In the genomic region with DNA sequence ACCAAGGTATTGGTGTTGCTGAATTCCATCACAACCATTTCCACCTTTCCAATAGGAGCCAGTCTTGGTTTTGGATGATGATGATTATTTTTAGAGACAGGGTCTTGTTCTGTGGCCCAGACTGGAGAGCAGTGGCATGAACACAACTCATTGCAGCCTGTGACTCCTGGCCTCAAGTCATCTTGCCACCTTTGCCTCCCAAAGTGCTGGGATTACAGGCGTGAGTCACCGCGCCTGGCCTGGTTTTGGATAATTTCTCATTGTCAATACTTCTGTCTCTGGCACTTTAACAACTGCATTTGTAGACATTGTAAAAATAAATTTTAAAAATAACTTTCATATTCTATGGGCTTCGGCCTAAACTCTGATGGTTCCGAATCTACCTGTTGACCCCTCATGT, we compare ENCODE assay signal across 13 cellular contexts. TPM values are rescaled to one million over a fixed set of nuclear protein-coding genes. Genes with fewer than 3 reads are reported as not detected.
DNase-seq lines count a peak whose midpoint lies in the region; ATAC-seq, FAIRE-seq and TF ChIP-seq lines count a peak whose summit lies in the region.
"Had no signal": no experiment of that assay in that cellular context is flagged by ENCODE, and none has a peak within 500 bp of the region (broad histone marks: within the 10 kb centered on the region; RNA-seq: fewer than 3 reads in every experiment).

No MANE protein-coding gene starts in this region.

- peak overlapping the region; percentile 91 for H3K27ac Mint-ChIP-seq in activated naive CD4-positive, alpha-beta T cell treated with anti-CD3 and anti-CD28 coated beads for 36 hours
- H3K27ac Mint-ChIP-seq in IgD-negative memory B cell (peak overlapping the region in 2 of 3 donors; percentile 1 to 16), mesothelial cell of epicardium (no peak overlapping the region)

- H3K79me2 ChIP-seq in K562 (ENCODE audit: control insufficient read depth, insufficient read depth, low read length), result peaks cover 95% of the 10 kb centered on the region

- TF ChIP-seq EP300 in K562 (IDR thresholded peaks at IDR 0.05; ENCODE audit: low read length), result no peak

- H3K27ac ChIP-seq in K562 (ENCODE audit: extremely low read depth, low read depth, low read length) (peak overlapping the region; percentile 54; the same call in 1 of the 3 replicates), psoas muscle (peak overlapping the region; percentile 79)

- peak; percentile 49 for DNase-seq in activated naive CD4-positive, alpha-beta T cell treated with anti-CD3 and anti-CD28 coated beads for 36 hours
- DNase-seq in activated naive CD4-positive, alpha-beta T cell (lab: John Stamatoyannopoulos, UW), result no peak
- no peak for DNase-seq in K562 (ENCODE audit: extremely low read depth in 1 of 4, low spot score in 3 of 4)
- DNase-seq in psoas muscle, result no peak
- no peak for DNase-seq in mesothelial cell of epicardium (ENCODE audit: low spot score in 2 of 2, unreplicated experiment in 2 of 2)
- no peak for DNase-seq in HPDE6-E6E7 (ENCODE audit: extremely low spot score)
- DNase-seq: amygdala, COR-L47, NCI-H1092 treated with DMSO at 0.1 percent for 48 hours, NCI-H2107 had no signal

- intact Hi-C loops in activated naive CD4-positive, alpha-beta T cell treated with anti-CD3 and anti-CD28 coated beads for 36 hours (cut with micrococcal nuclease), result no loop called here
- intact Hi-C loops in K562 (cut with micrococcal nuclease) (no loop called here), psoas muscle (cut with DNase I) (no loop called here)

- no TSS peak for BruUV-seq in K562 (replicated peaks; lab: Mats Ljungman, UMichigan)

- TF ChIP-seq POLR2A in K562 (conservative IDR thresholded peaks at IDR 0.05), result no peak

- H2AFZ ChIP-seq in K562 (ENCODE audit: low read depth, low read length), result no peak overlapping the region

- no peaks in the 10 kb centered on the region for H4K20me1 ChIP-seq in K562 (replicated peaks; ENCODE audit: control insufficient read depth, insufficient read depth, low read length)

- CTCF ChIA-PET in activated naive CD4-positive, alpha-beta T cell treated with anti-CD3 and anti-CD28 coated beads for 36 hours (lab: Charles Lee), result interaction anchor here (1.1 kb wide), 1 partner anchor 31 kb away, joined by 5 read pairs; no protein-coding TSS in a partner anchor
- CTCF ChIA-PET in K562 (lab: Yijun Ruan, JAX; ENCODE audit: low intra/inter-chr PET ratio), result no interaction called here

- H3K36me3 ChIP-seq in K562 (ENCODE audit: control insufficient read depth, insufficient read depth, low read length) (peaks cover 11% of the 10 kb centered on the region; the same call in 2 of the 3 replicates), psoas muscle (ENCODE audit: insufficient read depth in 1 of 2, low read depth in 1 of 2) (no peaks in the 10 kb centered on the region)

- TF ChIP-seq CTCF in K562 (IDR thresholded peaks at IDR 0.05 in 2 of 3, conservative IDR thresholded peaks at IDR 0.05 in 1 of 3; ENCODE audit: insufficient read depth in 2 of 3, low read depth in 1 of 3, low read length in 3 of 3) (no peak), psoas muscle (IDR thresholded peaks at IDR 0.05) (no peak), mesothelial cell of epicardium (IDR thresholded peaks at IDR 0.05; ENCODE audit: unreplicated experiment) (no peak)

- H3K9me1 ChIP-seq in K562 (ENCODE audit: control insufficient read depth, insufficient read depth, low read length), result no peaks in the 10 kb centered on the region

- H3K4me3 ChIP-seq in K562 (no peak overlapping the region), psoas muscle (peak overlapping the region; percentile 26)

- 87% methylated on average over 5 of the region's 5 CpGs for WGBS in K562 (ENCODE audit: insufficient coverage, low coverage, missing lambda C conversion rate)
- WGBS in psoas muscle, 3 donors, result 89 to 98% (median 95%) methylated on average over 5 of the region's 5 CpGs

- TF ChIP-seq RAD21 in K562 (CRISPR knock-in tag; conservative IDR thresholded peaks at IDR 0.05 in 1 of 2, IDR thresholded peaks at IDR 0.05 in 1 of 2), result no peak

- H3K27me3 Mint-ChIP-seq in activated naive CD4-positive, alpha-beta T cell treated with anti-CD3 and anti-CD28 coated beads for 36 hours (ENCODE audit: low read depth), result no peaks in the 10 kb centered on the region
- no peaks in the 10 kb centered on the region for H3K27me3 Mint-ChIP-seq in IgD-negative memory B cell
- H3K27me3 Mint-ChIP-seq in mesothelial cell of epicardium (ENCODE audit: low read depth), result no peaks in the 10 kb centered on the region

- in situ Hi-C loops in K562 (cut with MboI), result no loop called here

- H3K9ac ChIP-seq in K562 (ENCODE audit: insufficient read depth in 1 of 2, low read depth in 2 of 2, low read length in 2 of 2), result no peak overlapping the region

- POLR2A ChIA-PET in K562 (lab: Yijun Ruan, JAX), result interaction anchor here (0.8 to 1.5 kb wide), 3 partner anchors 13 to 58 kb away, joined by 3 to 5 read pairs (median 3); no protein-coding TSS in a partner anchor

- no peak overlapping the region for H3K4me3 Mint-ChIP-seq in activated naive CD4-positive, alpha-beta T cell treated with anti-CD3 and anti-CD28 coated beads for 36 hours
- H3K4me3 Mint-ChIP-seq in IgD-negative memory B cell, result no peak overlapping the region
- no peak overlapping the region for H3K4me3 Mint-ChIP-seq in mesothelial cell of epicardium

- FAIRE-seq in K562 (lab: Jason Lieb, UNC), result no peak
- FAIRE-seq: endothelial cell of umbilical vein had no signal

- peaks cover 74% of the 10 kb centered on the region for H3K4me1 Mint-ChIP-seq in activated naive CD4-positive, alpha-beta T cell treated with anti-CD3 and anti-CD28 coated beads for 36 hours (ENCODE audit: low read depth)
- H3K4me1 Mint-ChIP-seq in IgD-negative memory B cell (peaks cover 21 to 42% (median 27%) of the 10 kb centered on the region in 3 donors), mesothelial cell of epicardium (peaks cover 8% of the 10 kb centered on the region)

- H3K9me3 Mint-ChIP-seq in activated naive CD4-positive, alpha-beta T cell treated with anti-CD3 and anti-CD28 coated beads for 36 hours, result no peaks in the 10 kb centered on the region
- H3K9me3 Mint-ChIP-seq in IgD-negative memory B cell (no peaks in the 10 kb centered on the region), mesothelial cell of epicardium (no peaks in the 10 kb centered on the region)

- H3K9me3 ChIP-seq in K562 (replicated peaks; ENCODE audit: control insufficient read depth, insufficient read depth, low read depth, low read length), result no peaks in the 10 kb centered on the region
- no peaks in the 10 kb centered on the region for H3K9me3 ChIP-seq in psoas muscle

- peaks cover 6% of the 10 kb centered on the region for H3K36me3 Mint-ChIP-seq in activated naive CD4-positive, alpha-beta T cell treated with anti-CD3 and anti-CD28 coated beads for 36 hours (ENCODE audit: low read depth)
- H3K36me3 Mint-ChIP-seq in IgD-negative memory B cell, result no peaks in the 10 kb centered on the region
- H3K36me3 Mint-ChIP-seq in mesothelial cell of epicardium, result no peaks in the 10 kb centered on the region

- ATAC-seq in K562 (no peak), psoas muscle (peak; percentile 32 to 49 (median 44)), GM21619 (IDR thresholded peaks at IDR 0.05; ENCODE audit: unreplicated experiment) (no peak)

- H3K4me1 ChIP-seq in K562 (replicated peaks in 1 of 2; ENCODE audit: control insufficient read depth in 2 of 2, insufficient read depth in 2 of 2, low read length in 2 of 2), result peaks cover 21 to 30% of the 10 kb centered on the region in 2 experiments
- peaks cover 54% of the 10 kb centered on the region for H3K4me1 ChIP-seq in psoas muscle

- no peak overlapping the region for H3K4me2 ChIP-seq in K562 (ENCODE audit: insufficient read depth, low read length)

- H3K27me3 ChIP-seq in K562 (ENCODE audit: control insufficient read depth in 2 of 2, insufficient read depth in 2 of 2, low read length in 2 of 2) (no peaks in the 10 kb centered on the region), psoas muscle (ENCODE audit: insufficient read depth in 3 of 3, low read length in 2 of 3) (no peaks in the 10 kb centered on the region)

RNA-seq across cellular contexts. Expression of a gene that starts 22.6 kb away (rescaled TPM):
- 100 to 1,000 TPM; 185 to 192 TPM for total RNA-seq in activated naive CD4-positive, alpha-beta T cell treated with anti-CD3 and anti-CD28 coated beads for 36 hours
- polyA plus RNA-seq in IgD-negative memory B cell (60.4 TPM), K562 (2011; rRNA removed) (147 and 176 TPM in 2 replicates), K562 (2014; fragmentation: Illumina TruSeq; extraction: Trizol) (117 and 130 TPM in 2 replicates), K562 (2014; fragmentation: Nextera tagmentation; extraction: Ambion mirVana) (10 to 100 TPM; 20.8 to 23.5 TPM), K562 (2014; rRNA removed) (109 and 124 TPM in 2 replicates), psoas muscle (10 to 100 TPM; 15.9 to 61.3 (median 40.2) TPM)
- total RNA-seq in K562 (2011; cell fraction: chromatin; rRNA removed; ENCODE audit: low replicate concordance), result 425 and 510 TPM in 2 replicates
- total RNA-seq in K562 (2011; cell fraction: nucleolus; rRNA removed), result 258 and 266 TPM in 2 replicates
- 265 and 278 TPM in 2 replicates for total RNA-seq in K562 (2011; cell fraction: nucleoplasm; rRNA removed)
- total RNA-seq in K562 (2014; rRNA removed) (92.4 and 113 TPM in 2 replicates), K562 (2014; rRNA removed; fragmentation: Illumina TruSeq; extraction: Trizol) (75.5 and 75.7 TPM in 2 replicates), K562 (2015; rRNA removed; fragmentation: Illumina TruSeq; extraction: Trizol) (63.5 and 65.2 TPM in 2 replicates), K562 (2021) (134 TPM in 2 replicates), psoas muscle (10 to 100 TPM; 68.8 to 90.1 (median 81.6) TPM), mesothelial cell of epicardium (47.7 to 52.3 TPM (median 50.6 TPM) in 3 replicates)
- 94.2 and 122 TPM in 2 replicates for polyA plus RNA-seq in K562 (2011; cell fraction: cytosol; rRNA removed)
- polyA plus RNA-seq in K562 (2011; cell fraction: nucleus; rRNA removed), result 190 and 298 TPM in 2 replicates
- polyA plus RNA-seq in K562 (2012), result 79.5 and 138 TPM in 2 replicates
- 101 and 127 TPM in 2 replicates for polyA minus RNA-seq in K562 (2011; rRNA and poly(A)+ RNA removed)
- 79.7 and 81.7 TPM in 2 replicates for polyA minus RNA-seq in K562 (2011; cell fraction: cytosol; rRNA and poly(A)+ RNA removed)
- 54.4 and 60.3 TPM in 2 replicates for polyA minus RNA-seq in K562 (2011; cell fraction: nucleus; rRNA and poly(A)+ RNA removed)

RNA-seq across cellular contexts. Expression of a gene that starts 34.7 kb away (rescaled TPM):
- 100 to 1,000 TPM; 165 to 174 TPM for total RNA-seq in activated naive CD4-positive, alpha-beta T cell treated with anti-CD3 and anti-CD28 coated beads for 36 hours
- polyA plus RNA-seq in IgD-negative memory B cell (63.0 TPM), K562 (2011; rRNA removed) (131 and 196 TPM in 2 replicates), K562 (2014; fragmentation: Illumina TruSeq; extraction: Trizol) (379 and 415 TPM in 2 replicates), K562 (2014; fragmentation: Nextera tagmentation; extraction: Ambion mirVana) (10 to 100 TPM; 79.9 to 81.8 TPM), K562 (2014; rRNA removed) (239 and 248 TPM in 2 replicates), psoas muscle (10 to 100 TPM in 2 of 3 donors, 1 to 10 TPM in 1; 8.1 to 12.5 (median 10.5) TPM)
- total RNA-seq in K562 (2011; cell fraction: chromatin; rRNA removed; ENCODE audit: low replicate concordance), result 251 and 757 TPM in 2 replicates
- total RNA-seq in K562 (2011; cell fraction: nucleolus; rRNA removed), result 428 and 505 TPM in 2 replicates
- total RNA-seq in K562 (2011; cell fraction: nucleoplasm; rRNA removed), result 262 and 311 TPM in 2 replicates
- total RNA-seq in K562 (2014; rRNA removed) (391 and 467 TPM in 2 replicates), K562 (2014; rRNA removed; fragmentation: Illumina TruSeq; extraction: Trizol) (156 and 174 TPM in 2 replicates), K562 (2015; rRNA removed; fragmentation: Illumina TruSeq; extraction: Trizol) (177 and 195 TPM in 2 replicates), K562 (2021) (377 and 414 TPM in 2 replicates), psoas muscle (10 to 100 TPM; 17.3 to 31.5 (median 23.9) TPM), mesothelial cell of epicardium (9.5 to 11.7 TPM (median 11.2 TPM) in 3 replicates)
- 76.7 and 247 TPM in 2 replicates for polyA plus RNA-seq in K562 (2011; cell fraction: cytosol; rRNA removed)
- 268 and 853 TPM in 2 replicates for polyA plus RNA-seq in K562 (2011; cell fraction: nucleus; rRNA removed)
- 303 and 408 TPM in 2 replicates for polyA plus RNA-seq in K562 (2012)
- 114 and 250 TPM in 2 replicates for polyA minus RNA-seq in K562 (2011; rRNA and poly(A)+ RNA removed)
- 124 and 299 TPM in 2 replicates for polyA minus RNA-seq in K562 (2011; cell fraction: cytosol; rRNA and poly(A)+ RNA removed)
- 105 and 217 TPM in 2 replicates for polyA minus RNA-seq in K562 (2011; cell fraction: nucleus; rRNA and poly(A)+ RNA removed)

RNA-seq across cellular contexts. Expression of a gene that starts 59.3 kb away (rescaled TPM):
- total RNA-seq in activated naive CD4-positive, alpha-beta T cell treated with anti-CD3 and anti-CD28 coated beads for 36 hours, result 1 to 10 TPM; 9.0 to 9.7 TPM
- polyA plus RNA-seq in IgD-negative memory B cell, result 24.3 TPM
- total RNA-seq in K562 (2011; cell fraction: chromatin; rRNA removed; ENCODE audit: low replicate concordance), result 26.6 and 66.9 TPM in 2 replicates
- 67.5 and 75.5 TPM in 2 replicates for total RNA-seq in K562 (2011; cell fraction: nucleolus; rRNA removed)
- 39.0 and 46.6 TPM in 2 replicates for total RNA-seq in K562 (2011; cell fraction: nucleoplasm; rRNA removed)
- total RNA-seq in K562 (2014; rRNA removed), result 20.3 and 20.8 TPM in 2 replicates
- 5.0 and 5.6 TPM in 2 replicates for total RNA-seq in K562 (2014; rRNA removed; fragmentation: Illumina TruSeq; extraction: Trizol)
- 10.4 and 11.2 TPM in 2 replicates for total RNA-seq in K562 (2015; rRNA removed; fragmentation: Illumina TruSeq; extraction: Trizol)
- 21.1 and 23.2 TPM in 2 replicates for total RNA-seq in K562 (2021)
- polyA plus RNA-seq in K562 (2011; rRNA removed), result 12.0 and 12.9 TPM in 2 replicates
- 9.1 and 31.3 TPM in 2 replicates for polyA plus RNA-seq in K562 (2011; cell fraction: cytosol; rRNA removed)
- polyA plus RNA-seq in K562 (2011; cell fraction: nucleus; rRNA removed), result 57.1 and 77.6 TPM in 2 replicates
- polyA plus RNA-seq in K562 (2012), result 14.5 and 28.1 TPM in 2 replicates
- polyA plus RNA-seq in K562 (2014; fragmentation: Illumina TruSeq; extraction: Trizol), result 7.8 and 12.4 TPM in 2 replicates
- under 1 TPM; 0.65 to 0.87 TPM for polyA plus RNA-seq in K562 (2014; fragmentation: Nextera tagmentation; extraction: Ambion mirVana)
- 20.8 and 20.9 TPM in 2 replicates for polyA plus RNA-seq in K562 (2014; rRNA removed)
- polyA minus RNA-seq in K562 (2011; rRNA and poly(A)+ RNA removed), result 3.5 and 7.4 TPM in 2 replicates
- 9.6 and 12.1 TPM in 2 replicates for polyA minus RNA-seq in K562 (2011; cell fraction: cytosol; rRNA and poly(A)+ RNA removed)
- 16.6 and 17.0 TPM in 2 replicates for polyA minus RNA-seq in K562 (2011; cell fraction: nucleus; rRNA and poly(A)+ RNA removed)
- 1 to 10 TPM; 4.7 to 9.4 (median 7.0) TPM for total RNA-seq in psoas muscle
- polyA plus RNA-seq in psoas muscle, result 10 to 100 TPM in 1 of 3 donors, 1 to 10 TPM in 2; 6.8 to 11.5 (median 8.8) TPM
- 9.2 to 10.7 TPM (median 10.2 TPM) in 3 replicates for total RNA-seq in mesothelial cell of epicardium

Comparison
In these comparisons a context has a peak if more than half of its experiments do, and no peak if none do; other contexts are left out.
1. ATAC-seq: peak in psoas muscle (4 of 4); none in K562 (single experiment) and GM21619 (single experiment).
2. RNA of a gene that starts 34.7 kb away (total RNA-seq): 156 to 757 TPM in K562 and 165 to 174 TPM in activated naive CD4-positive, alpha-beta T cell treated with anti-CD3 and anti-CD28 coated beads for 36 hours; 17.3 to 31.5 TPM in psoas muscle and 9.5 to 11.7 TPM in mesothelial cell of epicardium; every median in the first group is over 4 times any median in the second.